8 cellular contexts compared by ENCODE assay signal in the genomic region with DNA sequence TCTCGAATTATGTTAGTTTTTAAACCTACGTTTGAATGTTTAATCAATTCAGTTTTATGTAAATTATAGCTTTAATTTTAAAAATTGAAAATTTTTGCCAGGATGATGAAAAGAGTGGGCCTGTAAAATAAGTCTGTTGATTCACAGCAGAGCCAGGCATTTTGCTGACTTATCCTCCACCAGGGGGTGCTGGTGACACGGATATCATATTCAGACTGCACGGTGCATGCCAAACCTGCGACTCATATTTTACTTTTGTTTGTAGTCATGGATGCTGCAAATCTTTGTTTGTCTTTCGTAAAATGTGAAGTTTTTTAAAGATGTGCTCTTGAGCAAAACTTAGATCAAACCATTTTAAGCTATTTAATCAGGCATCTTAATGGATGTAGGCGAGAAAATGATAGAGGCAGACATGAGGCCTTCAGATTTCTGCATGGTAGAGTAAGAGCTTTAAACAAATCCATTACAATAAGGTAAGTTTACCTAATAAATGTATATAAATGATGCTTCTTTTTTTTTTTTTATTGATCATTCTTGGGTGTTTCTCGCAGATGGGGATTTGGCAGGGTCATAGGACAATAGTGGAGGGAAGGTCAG. TPM values are rescaled to one million over a fixed set of nuclear protein-coding genes. Genes with fewer than 3 reads are reported as not detected.
DNase-seq lines count a peak whose midpoint lies in the region; ATAC-seq, FAIRE-seq and TF ChIP-seq lines count a peak whose summit lies in the region.

No MANE protein-coding gene starts in this region.

- H4K20me1 ChIP-seq in HepG2 (ENCODE audit: insufficient read depth, low read length): no peaks in the 10 kb centered on the region

- BruUV-seq in HepG2 (replicated peaks; lab: Mats Ljungman, UMichigan): no TSS peak

- H3K4me3 Mint-ChIP-seq in T-cell: no peak overlapping the region

- TF ChIP-seq RAD21 in HepG2 (CRISPR knock-in tag; IDR thresholded peaks at IDR 0.05): no peak

- no peaks in the 10 kb centered on the region for H3K4me1 ChIP-seq in HepG2 (ENCODE audit: insufficient read depth, low read length)

- TF ChIP-seq CTCF in HepG2 (CRISPR knock-in tag; IDR thresholded peaks at IDR 0.05): peak; percentile 68

- H3K79me2 ChIP-seq in HepG2 (ENCODE audit: insufficient read depth, low read length): no peaks in the 10 kb centered on the region

- no peak overlapping the region for H3K9ac ChIP-seq in HepG2 (ENCODE audit: insufficient read depth, low read depth, low read length)

- peaks cover 0 to 5% (median 2%) of the 10 kb centered on the region in 3 donors for H3K4me1 Mint-ChIP-seq in T-cell

- peaks cover 0 to 11% of the 10 kb centered on the region in 2 donors for H3K27me3 Mint-ChIP-seq in T-cell

- in situ Hi-C loops in HepG2 (cut with HindIII; ENCODE audit: extremely low pct_ligation_motif_present, low pct_unique_long_range_greater_than_20kb): loop anchor here (10.0 kb wide), 1 partner anchor 462 kb away; a partner anchor contains a TSS

- H3K27me3 ChIP-seq in HepG2 (ENCODE audit: control insufficient read depth in 1 of 2, insufficient read depth in 2 of 2, low read length in 2 of 2): no peaks in the 10 kb centered on the region

- H2AFZ ChIP-seq in HepG2 (ENCODE audit: low read length): no peak overlapping the region

- H3K36me3 Mint-ChIP-seq in T-cell: no peaks in the 10 kb centered on the region

- no peaks in the 10 kb centered on the region for H3K36me3 ChIP-seq in HepG2 (replicated peaks in 1 of 2; ENCODE audit: control insufficient read depth in 1 of 2, insufficient read depth in 2 of 2, low read length in 2 of 2)

- H3K9me3 Mint-ChIP-seq in T-cell: no peaks in the 10 kb centered on the region

- POLR2A ChIA-PET in T-cell (lab: Charles Lee): interaction anchor here in 1 of 2 donors (0.6 kb wide), 1 partner anchor 181 kb away, joined by 3 read pairs; no protein-coding TSS in a partner anchor
- POLR2A ChIA-PET in HepG2 (lab: Yijun Ruan, JAX): no interaction called here

- peak; percentile 56 for FAIRE-seq in HepG2 (lab: Jason Lieb, UNC)

- no peak overlapping the region for H3K4me3 ChIP-seq in HepG2 (replicated peaks in 1 of 3; ENCODE audit: insufficient read depth in 1 of 3, low read depth in 2 of 3, low read length in 3 of 3)

- DNase-seq in NCI-H524 (lab: John Stamatoyannopoulos, UW) (peak; percentile 15 to 48), NCI-H524 treated with DMSO at 0.1 percent for 48 hours (lab: John Stamatoyannopoulos, UW) (no peak), T-cell (peak in 22 of 34 experiments; percentile 2 to 28 (median 10)), cerebellar cortex (ENCODE audit: low spot score) (peak; percentile 37), HepG2 (ENCODE audit: low spot score) (peak; percentile 56)
- peak; percentile 1 for DNase-seq in stimulated activated CD8-positive, alpha-beta memory T cell treated with anti-CD3 and anti-CD28 coated beads, Interleukin-4, amount 100 ng/mL, for 24 hours (ENCODE audit: low read depth)

- peak; percentile 99 for ATAC-seq in GM21360 (IDR thresholded peaks at IDR 0.05; ENCODE audit: unreplicated experiment)
- peak; percentile 85 for ATAC-seq in HG03575 (IDR thresholded peaks at IDR 0.05; ENCODE audit: extremely low read depth, insufficient number of reproducible peaks, low FRiP score, unreplicated experiment)
- no peak for ATAC-seq in T-cell (replicated peaks in 1 of 4)
- ATAC-seq in HepG2: peak; percentile 93

- TF ChIP-seq EP300 in HepG2 (IDR thresholded peaks at IDR 0.05; ENCODE audit: low read depth in 2 of 2, low read length in 2 of 2): no peak
- no peak for TF ChIP-seq EP300 in HepG2 (CRISPR knock-in tag; IDR thresholded peaks at IDR 0.05; ENCODE audit: borderline replicate concordance)

- WGBS in HepG2 (ENCODE audit: low lambda C conversion rate): 5% methylated on average over 8 of the region's 8 CpGs

- H3K27ac Mint-ChIP-seq in T-cell: no peak overlapping the region

- H3K4me2 ChIP-seq in HepG2 (ENCODE audit: low read depth, low read length): no peak overlapping the region

- CTCF ChIA-PET in T-cell (lab: Charles Lee): interaction anchor here (0.5 to 1.2 kb wide), 3 partner anchors 13 to 361 kb away, joined by 3 to 4 read pairs (median 3); no protein-coding TSS in a partner anchor
- CTCF ChIA-PET in HepG2 (lab: Yijun Ruan, JAX; ENCODE audit: low intra/inter-chr PET ratio, low total read pairs): interaction anchor here (1.9 kb wide), 1 partner anchor 184 kb away, joined by 6 read pairs; no protein-coding TSS in a partner anchor

- no peak overlapping the region for H3K27ac ChIP-seq in HepG2 (ENCODE audit: extremely low read length, insufficient read depth, low read length)

- TF ChIP-seq POLR2A in HepG2 (IDR thresholded peaks at IDR 0.05; ENCODE audit: insufficient read depth in 1 of 2, low read depth in 2 of 2, low read length in 2 of 2): no peak

- intact Hi-C loops in HepG2 (cut with micrococcal nuclease; ENCODE audit: unreplicated experiment): no loop called here

- no peaks in the 10 kb centered on the region for H3K9me3 ChIP-seq in HepG2 (ENCODE audit: low read length)

RNA-seq across cellular contexts. Expression of a gene that starts 3.6 kb away (rescaled TPM):
- not detected for total RNA-seq in T-cell
- not detected in 2 replicates for total RNA-seq in HepG2 (2016; rRNA removed; fragmentation: Illumina TruSeq; extraction: Trizol)
- not detected in 2 replicates for total RNA-seq in HepG2 (2016; cell fraction: cytosol; rRNA removed; fragmentation: Illumina TruSeq; extraction: Trizol; ENCODE audit: low read depth)
- total RNA-seq in HepG2 (2016; cell fraction: insoluble cytoplasmic fraction; rRNA removed; fragmentation: Illumina TruSeq; extraction: Trizol): not detected in 2 replicates
- total RNA-seq in HepG2 (2016; cell fraction: membrane; rRNA removed; fragmentation: Illumina TruSeq; extraction: Trizol): not detected in 2 replicates
- total RNA-seq in HepG2 (2016; cell fraction: nucleus; rRNA removed; fragmentation: Illumina TruSeq; extraction: Trizol): not detected in 2 replicates
- polyA plus RNA-seq in HepG2 (2011; rRNA removed): not detected in 2 replicates
- not detected in 2 replicates for polyA plus RNA-seq in HepG2 (2011; cell fraction: cytosol; rRNA removed)
- not detected in 2 replicates for polyA plus RNA-seq in HepG2 (2011; cell fraction: nucleus; rRNA removed)
- not detected in 2 replicates for polyA plus RNA-seq in HepG2 (2012)
- not detected in 2 replicates for polyA plus RNA-seq in HepG2 (2016; cell fraction: cytosol; fragmentation: Illumina TruSeq; extraction: Trizol; ENCODE audit: low read depth)
- polyA plus RNA-seq in HepG2 (2016; cell fraction: insoluble cytoplasmic fraction; fragmentation: Illumina TruSeq; extraction: Trizol; ENCODE audit: low read depth): not detected in 2 replicates
- not detected in 2 replicates for polyA plus RNA-seq in HepG2 (2016; cell fraction: membrane; fragmentation: Illumina TruSeq; extraction: Trizol; ENCODE audit: low read depth)
- polyA plus RNA-seq in HepG2 (2016; cell fraction: nucleus; fragmentation: Illumina TruSeq; extraction: Trizol; ENCODE audit: insufficient read depth, low read depth): not detected in 2 replicates
- not detected in 2 replicates for polyA minus RNA-seq in HepG2 (2011; rRNA and poly(A)+ RNA removed; ENCODE audit: low replicate concordance)
- polyA minus RNA-seq in HepG2 (2011; cell fraction: cytosol; rRNA and poly(A)+ RNA removed): not detected in 2 replicates
- polyA minus RNA-seq in HepG2 (2011; cell fraction: nucleus; rRNA and poly(A)+ RNA removed): not detected in 2 replicates

RNA-seq across cellular contexts. Expression of a gene that starts 18.1 kb away (rescaled TPM):
- total RNA-seq in T-cell: not detected
- not detected in 2 replicates for total RNA-seq in HepG2 (2016; rRNA removed; fragmentation: Illumina TruSeq; extraction: Trizol)
- total RNA-seq in HepG2 (2016; cell fraction: cytosol; rRNA removed; fragmentation: Illumina TruSeq; extraction: Trizol; ENCODE audit: low read depth): not detected in 2 replicates
- not detected in 2 replicates for total RNA-seq in HepG2 (2016; cell fraction: insoluble cytoplasmic fraction; rRNA removed; fragmentation: Illumina TruSeq; extraction: Trizol)
- not detected in 2 replicates for total RNA-seq in HepG2 (2016; cell fraction: membrane; rRNA removed; fragmentation: Illumina TruSeq; extraction: Trizol)
- total RNA-seq in HepG2 (2016; cell fraction: nucleus; rRNA removed; fragmentation: Illumina TruSeq; extraction: Trizol): not detected in 2 replicates
- polyA plus RNA-seq in HepG2 (2011; rRNA removed): not detected in 2 replicates
- not detected in 2 replicates for polyA plus RNA-seq in HepG2 (2011; cell fraction: cytosol; rRNA removed)
- polyA plus RNA-seq in HepG2 (2011; cell fraction: nucleus; rRNA removed): not detected in 2 replicates
- not detected in 2 replicates for polyA plus RNA-seq in HepG2 (2012)
- not detected in 2 replicates for polyA plus RNA-seq in HepG2 (2016; cell fraction: cytosol; fragmentation: Illumina TruSeq; extraction: Trizol; ENCODE audit: low read depth)
- not detected in 2 replicates for polyA plus RNA-seq in HepG2 (2016; cell fraction: insoluble cytoplasmic fraction; fragmentation: Illumina TruSeq; extraction: Trizol; ENCODE audit: low read depth)
- polyA plus RNA-seq in HepG2 (2016; cell fraction: membrane; fragmentation: Illumina TruSeq; extraction: Trizol; ENCODE audit: low read depth): not detected in 2 replicates
- not detected in 2 replicates for polyA plus RNA-seq in HepG2 (2016; cell fraction: nucleus; fragmentation: Illumina TruSeq; extraction: Trizol; ENCODE audit: insufficient read depth, low read depth)
- polyA minus RNA-seq in HepG2 (2011; rRNA and poly(A)+ RNA removed; ENCODE audit: low replicate concordance): not detected in 2 replicates
- not detected in 2 replicates for polyA minus RNA-seq in HepG2 (2011; cell fraction: cytosol; rRNA and poly(A)+ RNA removed)
- not detected in 2 replicates for polyA minus RNA-seq in HepG2 (2011; cell fraction: nucleus; rRNA and poly(A)+ RNA removed)

RNA-seq across cellular contexts. Expression of a gene that starts 22.2 kb away (rescaled TPM):
- total RNA-seq in T-cell (not detected), HepG2 (2016; rRNA removed; fragmentation: Illumina TruSeq; extraction: Trizol) (not detected in 2 replicates)
- total RNA-seq in HepG2 (2016; cell fraction: cytosol; rRNA removed; fragmentation: Illumina TruSeq; extraction: Trizol; ENCODE audit: low read depth): not detected in 2 replicates
- not detected in 2 replicates for total RNA-seq in HepG2 (2016; cell fraction: insoluble cytoplasmic fraction; rRNA removed; fragmentation: Illumina TruSeq; extraction: Trizol)
- total RNA-seq in HepG2 (2016; cell fraction: membrane; rRNA removed; fragmentation: Illumina TruSeq; extraction: Trizol): not detected in 2 replicates
- total RNA-seq in HepG2 (2016; cell fraction: nucleus; rRNA removed; fragmentation: Illumina TruSeq; extraction: Trizol): not detected in 2 replicates
- not detected in 2 replicates for polyA plus RNA-seq in HepG2 (2011; rRNA removed)
- not detected in 2 replicates for polyA plus RNA-seq in HepG2 (2011; cell fraction: cytosol; rRNA removed)
- polyA plus RNA-seq in HepG2 (2011; cell fraction: nucleus; rRNA removed): not detected in 2 replicates
- not detected in 2 replicates for polyA plus RNA-seq in HepG2 (2012)
- not detected in 2 replicates for polyA plus RNA-seq in HepG2 (2016; cell fraction: cytosol; fragmentation: Illumina TruSeq; extraction: Trizol; ENCODE audit: low read depth)
- not detected in 2 replicates for polyA plus RNA-seq in HepG2 (2016; cell fraction: insoluble cytoplasmic fraction; fragmentation: Illumina TruSeq; extraction: Trizol; ENCODE audit: low read depth)
- not detected in 2 replicates for polyA plus RNA-seq in HepG2 (2016; cell fraction: membrane; fragmentation: Illumina TruSeq; extraction: Trizol; ENCODE audit: low read depth)
- not detected in 2 replicates for polyA plus RNA-seq in HepG2 (2016; cell fraction: nucleus; fragmentation: Illumina TruSeq; extraction: Trizol; ENCODE audit: insufficient read depth, low read depth)
- not detected in 2 replicates for polyA minus RNA-seq in HepG2 (2011; rRNA and poly(A)+ RNA removed; ENCODE audit: low replicate concordance)
- not detected in 2 replicates for polyA minus RNA-seq in HepG2 (2011; cell fraction: cytosol; rRNA and poly(A)+ RNA removed)
- polyA minus RNA-seq in HepG2 (2011; cell fraction: nucleus; rRNA and poly(A)+ RNA removed): not detected in 2 replicates

RNA-seq across cellular contexts. Expression of a gene that starts 43.1 kb away (rescaled TPM):
- not detected for total RNA-seq in T-cell
- total RNA-seq in HepG2 (2016; rRNA removed; fragmentation: Illumina TruSeq; extraction: Trizol): not detected in 2 replicates
- total RNA-seq in HepG2 (2016; cell fraction: cytosol; rRNA removed; fragmentation: Illumina TruSeq; extraction: Trizol; ENCODE audit: low read depth): not detected in 2 replicates
- total RNA-seq in HepG2 (2016; cell fraction: insoluble cytoplasmic fraction; rRNA removed; fragmentation: Illumina TruSeq; extraction: Trizol): not detected in 2 replicates
- total RNA-seq in HepG2 (2016; cell fraction: membrane; rRNA removed; fragmentation: Illumina TruSeq; extraction: Trizol): not detected in 2 replicates
- total RNA-seq in HepG2 (2016; cell fraction: nucleus; rRNA removed; fragmentation: Illumina TruSeq; extraction: Trizol): not detected in 2 replicates
- polyA plus RNA-seq in HepG2 (2011; rRNA removed): not detected in 2 replicates
- not detected in 2 replicates for polyA plus RNA-seq in HepG2 (2011; cell fraction: cytosol; rRNA removed)
- not detected in 2 replicates for polyA plus RNA-seq in HepG2 (2011; cell fraction: nucleus; rRNA removed)
- polyA plus RNA-seq in HepG2 (2012): not detected in 2 replicates
- not detected in 2 replicates for polyA plus RNA-seq in HepG2 (2016; cell fraction: cytosol; fragmentation: Illumina TruSeq; extraction: Trizol; ENCODE audit: low read depth)
- polyA plus RNA-seq in HepG2 (2016; cell fraction: insoluble cytoplasmic fraction; fragmentation: Illumina TruSeq; extraction: Trizol; ENCODE audit: low read depth): not detected in 2 replicates
- polyA plus RNA-seq in HepG2 (2016; cell fraction: membrane; fragmentation: Illumina TruSeq; extraction: Trizol; ENCODE audit: low read depth): not detected in 2 replicates
- polyA plus RNA-seq in HepG2 (2016; cell fraction: nucleus; fragmentation: Illumina TruSeq; extraction: Trizol; ENCODE audit: insufficient read depth, low read depth): not detected in 2 replicates
- polyA minus RNA-seq in HepG2 (2011; rRNA and poly(A)+ RNA removed; ENCODE audit: low replicate concordance): not detected in 2 replicates
- not detected in 2 replicates for polyA minus RNA-seq in HepG2 (2011; cell fraction: cytosol; rRNA and poly(A)+ RNA removed)
- polyA minus RNA-seq in HepG2 (2011; cell fraction: nucleus; rRNA and poly(A)+ RNA removed): not detected in 2 replicates

Comparison
In these comparisons a context has a peak if more than half of its experiments do, and no peak if none do; other contexts are left out.
1. ATAC-seq: peak in GM21360 (single experiment), HG03575 (single experiment) and HepG2 (single experiment); none in T-cell (0 of 4).